8 cellular contexts compared by ENCODE assay signal in genomic region chr3:42572278-42572677, GRCh38. TPM values are rescaled to one million over a fixed set of nuclear protein-coding genes. Genes with fewer than 3 reads are reported as not detected.
DNase-seq lines count a peak whose midpoint lies in the region; ATAC-seq, FAIRE-seq and TF ChIP-seq lines count a peak whose summit lies in the region.

No MANE protein-coding gene starts in this region.

- TF ChIP-seq CTCF in AG04449 (IDR thresholded peaks at IDR 0.05; ENCODE audit: insufficient read depth, low read length, missing control alignments) (peak; percentile 63), astrocyte (IDR thresholded peaks at IDR 0.05; ENCODE audit: insufficient read depth, low read depth, low read length) (peak; percentile 34), spleen (IDR thresholded peaks at IDR 0.05 in 8 of 11, conservative IDR thresholded peaks at IDR 0.05 in 3 of 11) (peak in 5 of 11 experiments; percentile 24 to 52 (median 36))

- H3K27ac ChIP-seq in astrocyte (ENCODE audit: low read depth, low read length) (no peak overlapping the region), spleen (no peak overlapping the region)

- H3K9me3 ChIP-seq in MG63, result peaks cover 6% of the 10 kb centered on the region; the same call in 1 of the 2 replicates
- no peaks in the 10 kb centered on the region for H3K9me3 ChIP-seq in astrocyte (ENCODE audit: insufficient read depth, low read depth, low read length)
- peaks cover 0 to 27% (median 22%) of the 10 kb centered on the region in 8 donors for H3K9me3 ChIP-seq in spleen

- no peak for TF ChIP-seq POLR2A in spleen (IDR thresholded peaks at IDR 0.05)

- H3K27ac Mint-ChIP-seq in astrocyte (ENCODE audit: unreplicated experiment), result no peak overlapping the region

- H3K4me3 Mint-ChIP-seq in astrocyte (ENCODE audit: unreplicated experiment), result no peak overlapping the region

- peaks cover 39% of the 10 kb centered on the region for H4K20me1 ChIP-seq in astrocyte (ENCODE audit: insufficient read depth, low read length)

- peaks cover 1% of the 10 kb centered on the region for H3K9me3 Mint-ChIP-seq in astrocyte (ENCODE audit: unreplicated experiment)

- H3K4me3 ChIP-seq in AG04449 (ENCODE audit: low read depth, low read length) (no peak overlapping the region), MG63 (no peak overlapping the region), astrocyte (ENCODE audit: insufficient read depth, low read depth, low read length) (no peak overlapping the region), spleen (no peak overlapping the region)

- H3K36me3 Mint-ChIP-seq in astrocyte (ENCODE audit: low read depth, unreplicated experiment), result peaks cover 11% of the 10 kb centered on the region

- H3K4me1 ChIP-seq in astrocyte (ENCODE audit: insufficient read depth, low read length), result no peaks in the 10 kb centered on the region
- H3K4me1 ChIP-seq in spleen, result peaks cover 0 to 3% (median 0%) of the 10 kb centered on the region in 6 donors

- H3K4me2 ChIP-seq in astrocyte (ENCODE audit: low read length), result no peak overlapping the region

- H2AFZ ChIP-seq in astrocyte (ENCODE audit: low read depth, low read length), result no peak overlapping the region

- FAIRE-seq in astrocyte (lab: Jason Lieb, UNC), result no peak

- CTCF ChIA-PET in AG04449 (lab: Yijun Ruan, JAX), result interaction anchor here (0.7 to 2.5 kb wide), 6 partner anchors 8 to 343 kb away, joined by 3 to 9 read pairs (median 4); partner anchors contain the start of gene SEC22C

- H3K36me3 ChIP-seq in MG63 (peaks cover 6% of the 10 kb centered on the region), astrocyte (ENCODE audit: insufficient read depth, low read length) (peaks cover 4% of the 10 kb centered on the region), spleen (peaks cover 0 to 69% (median 27%) of the 10 kb centered on the region in 6 donors)

- H3K9ac ChIP-seq in astrocyte (ENCODE audit: low read length), result no peak overlapping the region

- 50 to 73% (median 64%) methylated on average over 3 of the region's 3 CpGs for WGBS in spleen, 5 donors

- peaks cover 83% of the 10 kb centered on the region for H3K79me2 ChIP-seq in astrocyte (ENCODE audit: insufficient read depth, low read length)

- H3K4me1 Mint-ChIP-seq in astrocyte (ENCODE audit: low read depth, unreplicated experiment), result no peaks in the 10 kb centered on the region

- DNase-seq in AG04449 (ENCODE audit: low read depth, low spot score), result no peak
- DNase-seq in ELR (ENCODE audit: low read depth), result peak; percentile 71
- DNase-seq in MG63, result peak; percentile 30
- no peak for DNase-seq in astrocyte (ENCODE audit: low read depth)
- DNase-seq in left colon, result no peak
- DNase-seq in spleen, result no peak

- H3K27me3 ChIP-seq in MG63, result no peaks in the 10 kb centered on the region
- H3K27me3 ChIP-seq in astrocyte (ENCODE audit: insufficient read depth, low read length), result no peaks in the 10 kb centered on the region
- H3K27me3 ChIP-seq in spleen (replicated peaks in 1 of 7), result no peaks in the 10 kb centered on the region

- POLR2A ChIA-PET in AG04449 (lab: Yijun Ruan, JAX), result no interaction called here

- intact Hi-C loops in left colon (cut with DNase I, micrococcal nuclease), result no loop called here
- intact Hi-C loops in spleen (cut with DNase I; ENCODE audit: low total_unique reads), result loop anchor here (10.0 kb wide), 1 partner anchor 173 kb away; no protein-coding TSS in a partner anchor

- no peaks in the 10 kb centered on the region for H3K27me3 Mint-ChIP-seq in astrocyte (ENCODE audit: low read depth, unreplicated experiment)

- ATAC-seq in left colon, result peak; percentile 78
- ATAC-seq in HG02610 (IDR thresholded peaks at IDR 0.05; ENCODE audit: unreplicated experiment), result no peak
- no peak for ATAC-seq in GM18867 (IDR thresholded peaks at IDR 0.05; ENCODE audit: unreplicated experiment)

RNA-seq across cellular contexts. Expression of gene SEC22C, which starts 9.5 kb away (rescaled TPM):
- 54.8 and 68.3 TPM in 2 replicates for total RNA-seq in MG63 (2014; rRNA removed; shearing (Covaris generic); ENCODE audit: low replicate concordance)
- total RNA-seq in astrocyte (36.7 and 37.4 TPM in 2 replicates), left colon (10 to 100 TPM; 11.4 to 15.2 TPM), spleen (10 to 100 TPM; 28.9 to 58.2 (median 40.8) TPM)
- polyA plus RNA-seq in spleen, result 10 to 100 TPM; 13.5 to 19.9 (median 17.2) TPM

RNA-seq across cellular contexts. Expression of gene SS18L2, which starts 18.4 kb away (rescaled TPM):
- total RNA-seq in MG63 (2014; rRNA removed; shearing (Covaris generic); ENCODE audit: low replicate concordance), result 11.2 and 14.6 TPM in 2 replicates
- total RNA-seq in astrocyte (22.8 and 26.1 TPM in 2 replicates), left colon (10 to 100 TPM; 19.0 to 20.5 TPM), spleen (10 to 100 TPM; 23.1 to 42.6 (median 27.1) TPM)
- 10 to 100 TPM; 81.9 to 86.6 (median 84.5) TPM for polyA plus RNA-seq in spleen

RNA-seq across cellular contexts. Expression of gene NKTR, which starts 28.2 kb away (rescaled TPM):
- total RNA-seq in MG63 (2014; rRNA removed; shearing (Covaris generic); ENCODE audit: low replicate concordance), result 4.4 and 4.8 TPM in 2 replicates
- total RNA-seq in astrocyte, result 58.9 and 70.3 TPM in 2 replicates
- total RNA-seq in left colon, result 10 to 100 TPM; 54.1 to 63.9 TPM
- 100 to 1,000 TPM in 6 of 7 donors, 10 to 100 TPM in 1; 99.2 to 258 (median 159) TPM for total RNA-seq in spleen
- 10 to 100 TPM; 19.9 to 35.8 (median 30.9) TPM for polyA plus RNA-seq in spleen

Comparison
In these comparisons a context has a peak if more than half of its experiments do, and no peak if none do; other contexts are left out.
1. DNase-seq: peak in ELR (single experiment) and MG63 (single experiment); none in AG04449 (single experiment), astrocyte (single experiment), left colon (0 of 2) and spleen (single experiment).